ENCODE assay signal across 2 cellular contexts in the genomic region with DNA sequence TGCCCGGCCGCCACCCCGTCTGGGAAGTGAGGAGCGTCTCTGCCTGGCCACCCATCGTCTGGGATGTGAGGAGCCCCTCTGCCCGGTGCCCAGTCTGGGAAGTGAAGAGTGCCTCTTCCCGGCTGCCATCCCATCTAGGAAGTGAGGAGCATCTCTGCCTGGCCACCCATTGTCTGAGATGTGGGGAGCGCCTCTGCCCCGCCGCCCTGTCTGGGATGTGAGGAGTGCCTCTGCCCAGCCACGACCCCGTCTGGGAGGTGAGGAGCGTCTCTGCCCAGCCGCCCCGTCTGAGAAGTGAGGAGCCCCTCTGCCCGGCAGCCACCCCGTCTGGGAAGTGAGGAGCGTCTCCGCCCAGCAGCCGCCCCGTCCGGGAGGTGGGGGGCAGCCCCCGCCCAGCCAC. TPM values are rescaled to one million over a fixed set of nuclear protein-coding genes. Genes with fewer than 3 reads are reported as not detected.
"Had no signal": no experiment of that assay in that cellular context is flagged by ENCODE, and none has a peak within 500 bp of the region (broad histone marks: within the 10 kb centered on the region; RNA-seq: fewer than 3 reads in every experiment).

No MANE protein-coding gene starts in this region.

RNA-seq across cellular contexts. Expression of a gene that starts 10.1 kb away (rescaled TPM):
- total RNA-seq: G401, GM12878 had no signal

RNA-seq across cellular contexts. Expression of a gene that starts 17.6 kb away (rescaled TPM):
- total RNA-seq: G401, GM12878 had no signal
